13 cellular contexts compared by ENCODE assay signal in genomic region chr19:4518345-4519171, GRCh38. TPM values are rescaled to one million over a fixed set of nuclear protein-coding genes. Genes with fewer than 3 reads are reported as not detected.
DNase-seq lines count a peak whose midpoint lies in the region; ATAC-seq, FAIRE-seq and TF ChIP-seq lines count a peak whose summit lies in the region.
"Had no signal": no experiment of that assay in that cellular context is flagged by ENCODE, and none has a peak within 500 bp of the region (broad histone marks: within the 10 kb centered on the region; RNA-seq: fewer than 3 reads in every experiment).

Gene PLIN4 (minus strand): TSS chr19:4518486. CDS start chr19:4518272, 214 bp downstream.

- no peak within 1 kb of the TSS for H3K4me3 ChIP-seq in WERI-Rb-1 (ENCODE audit: low read depth, low read length)

- H3K27ac ChIP-seq in WERI-Rb-1, result peak within 1 kb of the TSS; percentile 76

- POLR2A ChIA-PET in GM10248 (lab: Yijun Ruan, JAX), result interaction anchor here (0.6 kb wide), 1 partner anchor 684 kb away, joined by 4 read pairs; no protein-coding TSS in a partner anchor

- CTCF ChIA-PET in GM10248 (lab: Yijun Ruan, JAX), result interaction anchor here (1.2 kb wide), 1 partner anchor 58 kb away, joined by 3 read pairs; no protein-coding TSS in a partner anchor

- no peaks in the 10 kb centered on the region; the same call in 1 of the 2 replicates for H3K36me3 ChIP-seq in WERI-Rb-1

- TF ChIP-seq CTCF in WERI-Rb-1 (IDR thresholded peaks at IDR 0.05; ENCODE audit: low read depth, low read length) (no peak), GM10248 (IDR thresholded peaks at IDR 0.05; ENCODE audit: control extremely low read depth, extremely low read depth, low read depth, missing control alignments) (no peak)

- H3K27me3 ChIP-seq in WERI-Rb-1 (ENCODE audit: insufficient read depth, low read depth, severe bottlenecking), result no peaks in the 10 kb centered on the region

- DNase-seq in AG20443 (ENCODE audit: low spot score), result peak; percentile 49
- DNase-seq in WERI-Rb-1, result peak; percentile 85
- DNase-seq in frontal cortex (ENCODE audit: low spot score in 2 of 2), result peak; percentile 56 to 66
- DNase-seq in nucleus accumbens (lab: John Stamatoyannopoulos, UW), result peak in 45 of 56 donors; percentile 4 to 77 (median 33)
- no peak for DNase-seq in RCC 7860 (ENCODE audit: low spot score)
- no peak for DNase-seq in SKM-1 (lab: John Stamatoyannopoulos, UW; ENCODE audit: unreplicated experiment)
- DNase-seq in GM10248 (ENCODE audit: extremely low spot score), result no peak
- DNase-seq: activated CD4-positive, alpha-beta T cell treated with anti-CD3 and anti-CD28 coated beads, Interleukin-2, amount 50 U/mL, for 4 hours; CD4-positive, alpha-beta T cell; NCI-H446; stimulated activated naive CD4-positive, alpha-beta T cell treated with Interleukin-2 at 50 U/mL for 16 hours had no signal

- ATAC-seq in GM21526 (IDR thresholded peaks at IDR 0.05; ENCODE audit: low FRiP score, unreplicated experiment), result no peak

- peaks cover 2% of the 10 kb centered on the region for H3K9me3 ChIP-seq in WERI-Rb-1 (ENCODE audit: severe bottlenecking)

- no peak for FAIRE-seq in frontal cortex (lab: Jason Lieb, UNC)
- no peak for FAIRE-seq in RCC 7860 (lab: Jason Lieb, UNC)
- FAIRE-seq: endometrium had no signal

RNA-seq across cellular contexts. Expression of gene PLIN4, which starts in this region (rescaled TPM):
- total RNA-seq in frontal cortex, result under 0.01 TPM
- total RNA-seq: CD4-positive, alpha-beta T cell had no signal

Comparison
In these comparisons a context has a peak if more than half of its experiments do, and no peak if none do; other contexts are left out.
1. Peak in DNase-seq in frontal cortex; RNA of the gene not detected or under 1 TPM.
2. DNase-seq: peak in AG20443 (single experiment), WERI-Rb-1 (single experiment) and nucleus accumbens (45 of 56); none in RCC 7860 (single experiment), SKM-1 (single experiment) and GM10248 (single experiment).